In the genomic region with DNA sequence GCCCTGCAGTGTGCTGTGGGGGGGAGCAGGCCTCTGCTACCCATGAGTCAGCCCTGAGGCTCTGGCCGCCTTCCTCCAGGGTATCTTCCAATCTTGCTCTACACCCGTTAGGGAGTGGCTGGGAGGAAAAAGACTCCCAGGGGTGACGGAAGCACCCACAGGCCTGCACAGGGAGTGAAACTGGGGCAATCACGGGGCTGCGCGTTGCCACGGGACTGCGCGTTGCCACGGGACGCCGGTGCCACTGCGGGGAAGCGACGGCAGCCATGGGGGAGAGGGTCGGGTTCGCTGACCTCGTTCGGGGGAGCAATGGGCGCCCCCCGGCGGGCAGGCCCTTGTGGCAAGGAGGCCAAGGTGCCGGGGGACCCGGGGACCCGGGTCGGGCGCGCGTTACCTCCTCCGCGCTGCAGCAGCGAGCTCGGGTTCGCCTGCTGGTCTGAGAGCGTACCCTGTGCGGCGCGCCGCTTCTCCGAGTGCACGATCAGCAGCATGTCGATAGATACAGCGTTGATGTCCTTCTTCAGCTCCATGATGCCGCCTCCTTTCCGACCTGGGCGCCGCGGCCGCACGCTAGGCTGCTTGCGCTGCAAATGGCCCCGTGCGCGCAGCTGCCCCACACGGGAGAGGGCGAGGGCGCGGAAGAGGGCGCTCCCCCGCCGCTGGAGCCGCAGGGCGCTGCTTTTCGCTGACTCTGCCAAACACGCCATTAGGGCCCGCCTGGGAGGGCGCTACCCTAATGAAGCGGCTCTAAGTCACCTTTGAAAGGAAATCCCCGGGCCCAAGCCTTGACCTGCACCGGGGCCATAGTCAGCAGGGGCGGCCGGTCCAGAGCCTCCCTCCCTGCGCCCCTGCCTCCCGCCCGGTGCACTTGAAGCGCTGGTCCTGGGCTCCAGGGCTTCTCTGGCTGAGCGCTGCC, we compare ENCODE assay signal across 8 cellular contexts. TPM values are rescaled to one million over a fixed set of nuclear protein-coding genes. Genes with fewer than 3 reads are reported as not detected.
DNase-seq lines count a peak whose midpoint lies in the region; ATAC-seq lines count a peak whose summit lies in the region.

Gene KY (minus strand): TSS at position 592 of the 916 bp plus-strand sequence. CDS start 62 bp downstream, at position 530.

- H3K27ac ChIP-seq in substantia nigra (ENCODE audit: low read depth, low read length, poor library complexity, severe bottlenecking), result peak within 1 kb of the TSS; percentile 21

- peak; percentile 13 for DNase-seq in DMS153 treated with DMSO at 0.1 percent for 48 hours (lab: John Stamatoyannopoulos, UW; ENCODE audit: unreplicated experiment)
- DNase-seq in NCI-H2171 (lab: John Stamatoyannopoulos, UW), result peak; percentile 42
- DNase-seq in dermis blood vessel endothelial cell, result peak; percentile 43
- peak; percentile 42 for DNase-seq in left lobe of liver (ENCODE audit: low spot score)
- peak in 41 of 49 donors; percentile 14 to 81 (median 53) for DNase-seq in substantia nigra (lab: John Stamatoyannopoulos, UW)
- no peak for DNase-seq in stimulated activated naive CD4-positive, alpha-beta T cell treated with Interleukin-2 at 50 U/mL for 16 hours (lab: John Stamatoyannopoulos, UW)

- ATAC-seq in left lobe of liver, result peak; percentile 54
- no peak for ATAC-seq in HG03108 (IDR thresholded peaks at IDR 0.05; ENCODE audit: unreplicated experiment)
- no peak for ATAC-seq in GM19351 (IDR thresholded peaks at IDR 0.05; ENCODE audit: unreplicated experiment)

RNA-seq across cellular contexts. Expression of gene KY, which starts in this region (rescaled TPM):
- total RNA-seq in dermis blood vessel endothelial cell, result not detected in 2 replicates
- not detected for total RNA-seq in left lobe of liver

Comparison
In these comparisons a context has a peak if more than half of its experiments do, and no peak if none do; other contexts are left out.
1. Peak in DNase-seq in dermis blood vessel endothelial cell; RNA of the gene not detected or under 1 TPM.
2. Peak in DNase-seq and ATAC-seq in left lobe of liver; RNA of the gene not detected or under 1 TPM.